ENCODE assay signal across 23 cellular contexts in genomic region chr1:21885236-21886037, GRCh38. TPM values are rescaled to one million over a fixed set of nuclear protein-coding genes. Genes with fewer than 3 reads are reported as not detected.
DNase-seq lines count a peak whose midpoint lies in the region; ATAC-seq, FAIRE-seq and TF ChIP-seq lines count a peak whose summit lies in the region.
"Had no signal": no experiment of that assay in that cellular context is flagged by ENCODE, and none has a peak within 500 bp of the region (broad histone marks: within the 10 kb centered on the region; RNA-seq: fewer than 3 reads in every experiment).

No MANE protein-coding gene starts in this region.

- H3K4me3 Mint-ChIP-seq in Calu3 (ENCODE audit: low read depth, unreplicated experiment) = no peak overlapping the region
- H3K4me3 Mint-ChIP-seq: CD4-positive, CD25-positive, alpha-beta regulatory T cell had no signal

- 91% methylated on average over 24 of the region's 24 CpGs for WGBS in K562 (ENCODE audit: insufficient coverage, low coverage, missing lambda C conversion rate)
- 91 to 92% methylated on average over 24 of the region's 24 CpGs for WGBS in sigmoid colon, 2 donors

- H2AFZ ChIP-seq in K562 (ENCODE audit: low read depth, low read length) = no peak overlapping the region
- H2AFZ ChIP-seq: PC-9 had no signal

- POLR2A ChIA-PET in K562 (lab: Yijun Ruan, JAX) = interaction anchor here (0.7 to 3.5 kb wide), 3 partner anchors 9 to 39 kb away, joined by 3 to 17 read pairs (median 3); no protein-coding TSS in a partner anchor

- intact Hi-C loops in Calu3 (cut with micrococcal nuclease; ENCODE audit: unreplicated experiment) (no loop called here), K562 (cut with micrococcal nuclease) (no loop called here), sigmoid colon (cut with DNase I) (no loop called here)

- TF ChIP-seq POLR2A in K562 (conservative IDR thresholded peaks at IDR 0.05) (no peak), sigmoid colon (IDR thresholded peaks at IDR 0.05) (no peak)

- no peak overlapping the region for H3K4me2 ChIP-seq in K562 (ENCODE audit: insufficient read depth, low read length)
- H3K4me2 ChIP-seq: BLaER1, KMS-11, PC-9 had no signal

- BruUV-seq in Calu3 (replicated peaks; lab: Mats Ljungman, UMichigan) (no TSS peak), K562 (replicated peaks; lab: Mats Ljungman, UMichigan) (no TSS peak)

- peaks cover 76% of the 10 kb centered on the region for H3K36me3 Mint-ChIP-seq in Calu3 (ENCODE audit: insufficient read depth, unreplicated experiment)
- H3K36me3 Mint-ChIP-seq: CD4-positive, CD25-positive, alpha-beta regulatory T cell had no signal

- H3K79me2 ChIP-seq in K562 (ENCODE audit: control insufficient read depth, insufficient read depth, low read length) = no peaks in the 10 kb centered on the region

- no peak overlapping the region for H3K4me3 ChIP-seq in K562
- H3K4me3 ChIP-seq in sigmoid colon = no peak overlapping the region
- H3K4me3 ChIP-seq: BLaER1, PC-9 had no signal

- no peaks in the 10 kb centered on the region for H3K27me3 Mint-ChIP-seq in Calu3 (ENCODE audit: unreplicated experiment)

- H3K9me3 ChIP-seq in K562 (replicated peaks; ENCODE audit: control insufficient read depth, insufficient read depth, low read depth, low read length) (no peaks in the 10 kb centered on the region), sigmoid colon (no peaks in the 10 kb centered on the region)
- H3K9me3 ChIP-seq: BLaER1 had no signal

- H3K27ac ChIP-seq in K562 (ENCODE audit: extremely low read depth, low read depth, low read length) = no peak overlapping the region
- H3K27ac ChIP-seq in sigmoid colon = peak overlapping the region in 3 of 4 donors; percentile 23 to 57 (median 49)
- H3K27ac ChIP-seq: BLaER1, KMS-11, PC-9 had no signal

- peak overlapping the region; percentile 42 for H3K27ac Mint-ChIP-seq in Calu3 (ENCODE audit: unreplicated experiment)

- no peak for FAIRE-seq in K562 (lab: Jason Lieb, UNC)
- FAIRE-seq: A204.1, G401.6, H54 had no signal

- peaks cover 15 to 42% of the 10 kb centered on the region in 2 experiments for H3K4me1 ChIP-seq in K562 (replicated peaks in 1 of 2; ENCODE audit: control insufficient read depth in 2 of 2, insufficient read depth in 2 of 2, low read length in 2 of 2)
- no peaks in the 10 kb centered on the region for H3K4me1 ChIP-seq in sigmoid colon

- peak overlapping the region in 1 of 2 experiments; percentile 78; a peak in 2 of 4 replicates for H3K9ac ChIP-seq in K562 (ENCODE audit: insufficient read depth in 1 of 2, low read depth in 2 of 2, low read length in 2 of 2)
- H3K9ac ChIP-seq: BLaER1, KMS-11 had no signal

- CTCF ChIA-PET in Calu3 (lab: Charles Lee) (interaction anchor here (0.5 kb wide), 1 partner anchor 107 kb away, joined by 3 read pairs; no protein-coding TSS in a partner anchor), K562 (lab: Yijun Ruan, JAX; ENCODE audit: low intra/inter-chr PET ratio) (no interaction called here)

- in situ Hi-C loops in K562 (cut with MboI) = no loop called here

- H3K4me1 Mint-ChIP-seq in Calu3 (ENCODE audit: low read depth, unreplicated experiment) = no peaks in the 10 kb centered on the region
- H3K4me1 Mint-ChIP-seq: CD4-positive, CD25-positive, alpha-beta regulatory T cell had no signal

- DNase-seq in Calu3 (no peak), K562 (ENCODE audit: extremely low read depth in 1 of 4, low spot score in 3 of 4) (no peak), myocyte (ENCODE audit: low read depth) (peak; percentile 69), sigmoid colon (no peak), GM20000 (ENCODE audit: low spot score) (no peak)
- DNase-seq in stimulated activated CD4-positive, alpha-beta T cell treated with anti-CD3 and anti-CD28 coated beads, Interleukin-4, amount 100 ng/mL, for 24 hours = no peak
- DNase-seq: CD4-positive, CD25-positive, alpha-beta regulatory T cell; MM.1S; NCI-H1417; NCI-H1694; NCI-H2081; NCI-H2227 treated with DMSO at 0.1 percent for 48 hours; NCI-H526 treated with DMSO at 0.1 percent for 48 hours; PC-9; RPMI8226; SHP77 treated with DMSO at 0.1 percent for 48 hours had no signal

- no peak for TF ChIP-seq RAD21 in K562 (CRISPR knock-in tag; conservative IDR thresholded peaks at IDR 0.05 in 1 of 2, IDR thresholded peaks at IDR 0.05 in 1 of 2)

- TF ChIP-seq CTCF in Calu3 (IDR thresholded peaks at IDR 0.05; ENCODE audit: unreplicated experiment) = no peak
- no peak for TF ChIP-seq CTCF in K562 (IDR thresholded peaks at IDR 0.05 in 2 of 3, conservative IDR thresholded peaks at IDR 0.05 in 1 of 3; ENCODE audit: insufficient read depth in 2 of 3, low read depth in 1 of 3, low read length in 3 of 3)
- no peak for TF ChIP-seq CTCF in sigmoid colon (IDR thresholded peaks at IDR 0.05)
- TF ChIP-seq CTCF in GM20000 (IDR thresholded peaks at IDR 0.05; ENCODE audit: extremely low read depth, missing control alignments) = no peak

- peaks cover 89% of the 10 kb centered on the region for H3K36me3 ChIP-seq in K562 (ENCODE audit: control insufficient read depth, insufficient read depth, low read length)
- H3K36me3 ChIP-seq in sigmoid colon = peaks cover 49 to 91% (median 84%) of the 10 kb centered on the region in 4 donors

- TF ChIP-seq EP300 in K562 (IDR thresholded peaks at IDR 0.05; ENCODE audit: low read length) = no peak
- no peak for TF ChIP-seq EP300 in sigmoid colon (IDR thresholded peaks at IDR 0.05)

- H3K27me3 ChIP-seq in K562 (ENCODE audit: control insufficient read depth in 2 of 2, insufficient read depth in 2 of 2, low read length in 2 of 2) (no peaks in the 10 kb centered on the region), sigmoid colon (no peaks in the 10 kb centered on the region)
- H3K27me3 ChIP-seq: BLaER1 had no signal

- H3K9me3 Mint-ChIP-seq in Calu3 (ENCODE audit: low read depth, unreplicated experiment) = no peaks in the 10 kb centered on the region
- H3K9me3 Mint-ChIP-seq: CD4-positive, CD25-positive, alpha-beta regulatory T cell had no signal

- peaks cover 4% of the 10 kb centered on the region for H3K9me1 ChIP-seq in K562 (ENCODE audit: control insufficient read depth, insufficient read depth, low read length)

- H4K20me1 ChIP-seq in K562 (replicated peaks; ENCODE audit: control insufficient read depth, insufficient read depth, low read length) = no peaks in the 10 kb centered on the region; the same call in 1 of the 2 replicates
- H4K20me1 ChIP-seq: BLaER1 had no signal

- ATAC-seq in K562 (no peak), GM19395 (IDR thresholded peaks at IDR 0.05; ENCODE audit: unreplicated experiment) (no peak), HG02870 (IDR thresholded peaks at IDR 0.05; ENCODE audit: unreplicated experiment) (no peak)

TF ChIP-seq in K562, 482 proteins besides CTCF, POLR2A, EP300 and RAD21:
- TF ChIP-seq RFX1 (IDR thresholded peaks at IDR 0.05) = no peak
- peak; percentile 29; the same call in 1 of the 2 replicates for TF ChIP-seq ZC3H4 (CRISPR knock-in tag; IDR thresholded peaks at IDR 0.05; ENCODE audit: borderline replicate concordance)

RNA-seq across cellular contexts. Expression of gene HSPG2, which starts 51.7 kb away (rescaled TPM):
- 397 and 398 TPM in 2 replicates for total RNA-seq in Calu3 (2022)
- 232 and 574 TPM in 2 replicates for total RNA-seq in K562 (2011; cell fraction: chromatin; rRNA removed; ENCODE audit: low replicate concordance)
- total RNA-seq in K562 (2011; cell fraction: nucleolus; rRNA removed) = 235 and 282 TPM in 2 replicates
- total RNA-seq in K562 (2011; cell fraction: nucleoplasm; rRNA removed) = 178 and 183 TPM in 2 replicates
- total RNA-seq in K562 (2014; rRNA removed) = 21.0 and 31.3 TPM in 2 replicates
- total RNA-seq in K562 (2014; rRNA removed; fragmentation: Illumina TruSeq; extraction: Trizol) = 11.4 and 15.7 TPM in 2 replicates
- total RNA-seq in K562 (2015; rRNA removed; fragmentation: Illumina TruSeq; extraction: Trizol) = 13.7 and 17.1 TPM in 2 replicates
- 139 and 160 TPM in 2 replicates for total RNA-seq in K562 (2021)
- polyA plus RNA-seq in K562 (2011; rRNA removed) = 9.9 and 20.6 TPM in 2 replicates
- 14.0 and 24.0 TPM in 2 replicates for polyA plus RNA-seq in K562 (2011; cell fraction: cytosol; rRNA removed)
- 101 and 113 TPM in 2 replicates for polyA plus RNA-seq in K562 (2011; cell fraction: nucleus; rRNA removed)
- polyA plus RNA-seq in K562 (2012) = 55.2 and 134 TPM in 2 replicates
- 30.9 and 52.3 TPM in 2 replicates for polyA plus RNA-seq in K562 (2014; fragmentation: Illumina TruSeq; extraction: Trizol)
- under 1 TPM; 0.14 to 0.86 TPM for polyA plus RNA-seq in K562 (2014; fragmentation: Nextera tagmentation; extraction: Ambion mirVana)
- polyA plus RNA-seq in K562 (2014; rRNA removed) = 29.9 and 34.2 TPM in 2 replicates
- 23.2 and 36.8 TPM in 2 replicates for polyA minus RNA-seq in K562 (2011; rRNA and poly(A)+ RNA removed)
- polyA minus RNA-seq in K562 (2011; cell fraction: cytosol; rRNA and poly(A)+ RNA removed) = 58.5 and 103 TPM in 2 replicates
- 67.2 and 102 TPM in 2 replicates for polyA minus RNA-seq in K562 (2011; cell fraction: nucleus; rRNA and poly(A)+ RNA removed)
- total RNA-seq in myocyte = 221 and 384 TPM in 2 replicates
- polyA plus RNA-seq in myocyte (2012) = 653 TPM
- total RNA-seq in sigmoid colon = 100 to 1,000 TPM in 3 of 4 donors, 10 to 100 TPM in 1; 66.3 to 761 (median 213) TPM
- polyA plus RNA-seq in sigmoid colon = 100 to 1,000 TPM in 1 of 3 donors, 10 to 100 TPM in 1, 1 to 10 TPM in 1; 6.0 to 104 (median 10.4) TPM
